ENCODE assay signal across 13 cellular contexts in genomic region chr6:156449569-156449968, GRCh38.
"Had no signal": no experiment of that assay in that cellular context is flagged by ENCODE, and none has a peak within 500 bp of the region (broad histone marks: within the 10 kb centered on the region; RNA-seq: fewer than 3 reads in every experiment).

No MANE protein-coding gene starts in this region.

- H3K9me3 ChIP-seq: breast epithelium, thoracic aorta, uterus had no signal

- H3K27me3 ChIP-seq: breast epithelium, uterus had no signal

- H3K36me3 ChIP-seq: breast epithelium, thoracic aorta, uterus had no signal

- H3K4me3 ChIP-seq: breast epithelium, thoracic aorta, uterus had no signal

- H3K4me1 ChIP-seq: breast epithelium, uterus had no signal

- H3K27ac ChIP-seq: breast epithelium, thoracic aorta, uterus had no signal

- DNase-seq: activated CD4-positive, alpha-beta T cell treated with anti-CD3 and anti-CD28 coated beads, Interleukin-2, amount 50 U/mL, for 4 hours; activated CD8-positive, alpha-beta memory T cell treated with anti-CD3 and anti-CD28 coated beads, Interleukin-2, amount 10 ng/mL, durations not matched to agents 7 days and 5 days; activated effector memory CD4-positive, alpha-beta T cell treated with Interleukin-2 at 50 U/mL for 16 hours; activated T-cell treated with anti-CD3 and anti-CD28 coated beads, Interleukin-2, amount 50 U/mL, for 24 hours; amygdala; foreskin melanocyte; nephron progenitor cell; stimulated activated CD4-positive, alpha-beta T cell treated with anti-CD3 and anti-CD28 coated beads, Interleukin-15, amount 100 ng/mL, for 24 hours; stimulated activated CD4-positive, alpha-beta T cell treated with anti-CD3 and anti-CD28 coated beads, Interleukin-4, amount 100 ng/mL, for 4 hours; stimulated activated naive CD8-positive, alpha-beta T cell treated with anti-CD3 and anti-CD28 coated beads, Interleukin-15, amount 100 ng/mL, for 72 hours; uterus had no signal
